9 cellular contexts compared by ENCODE assay signal in the genomic region with DNA sequence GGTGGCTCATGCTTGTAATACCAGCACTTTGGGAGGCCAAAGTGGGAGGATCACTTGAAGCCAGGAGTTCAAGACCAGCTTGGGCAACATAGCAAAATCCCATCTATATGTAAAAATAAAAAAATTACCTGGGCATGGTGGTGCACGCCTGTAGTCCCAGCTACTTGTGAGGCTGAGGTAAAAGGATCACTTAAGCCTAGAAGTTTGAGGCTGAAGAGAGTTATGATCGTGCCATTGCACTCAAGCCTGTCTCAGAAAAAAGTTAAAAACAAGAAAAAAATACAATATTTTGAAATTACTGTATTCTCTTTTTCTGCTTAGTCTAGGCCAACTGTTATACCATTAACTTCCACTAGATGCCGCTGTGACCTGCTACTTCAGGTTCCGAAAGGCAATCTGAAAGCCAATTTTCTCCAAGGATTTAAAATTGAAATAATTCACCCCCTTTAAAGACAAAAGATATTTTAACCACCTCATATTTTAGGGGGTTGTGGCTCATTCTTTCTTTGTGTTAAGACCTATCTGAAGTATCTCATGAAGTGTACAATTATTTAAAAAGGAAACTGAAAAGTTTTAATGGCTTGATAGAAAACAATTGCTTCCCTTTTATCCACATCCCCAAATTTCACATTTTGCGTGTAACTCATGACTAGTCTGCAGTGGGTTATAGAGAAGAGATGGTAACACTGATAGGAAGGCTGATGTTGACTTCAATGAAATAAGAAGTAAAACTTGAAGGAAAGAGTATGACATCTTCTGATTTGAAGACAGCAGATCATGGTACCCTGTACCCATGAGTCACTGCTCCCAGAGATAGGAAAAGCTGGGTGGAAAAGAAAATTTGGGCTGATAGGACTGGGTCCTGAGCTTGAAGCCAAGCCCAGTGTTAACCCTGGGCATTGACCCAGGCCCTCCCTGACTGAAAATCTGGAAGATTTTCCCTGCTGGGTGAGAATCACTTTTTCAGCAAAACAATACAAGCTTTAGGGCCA. TPM values are rescaled to one million over a fixed set of nuclear protein-coding genes. Genes with fewer than 3 reads are reported as not detected.
DNase-seq lines count a peak whose midpoint lies in the region; ATAC-seq and TF ChIP-seq lines count a peak whose summit lies in the region.
"Had no signal": no experiment of that assay in that cellular context is flagged by ENCODE, and none has a peak within 500 bp of the region (broad histone marks: within the 10 kb centered on the region; RNA-seq: fewer than 3 reads in every experiment).

No MANE protein-coding gene starts in this region.

- TF ChIP-seq CTCF in lung (IDR thresholded peaks at IDR 0.05; ENCODE audit: control extremely low read depth, extremely low read depth) (peak; percentile 72), thoracic aorta (IDR thresholded peaks at IDR 0.05) (peak; percentile 92)

- DNase-seq in DMS114 treated with DMSO at 0.1 percent for 48 hours (lab: John Stamatoyannopoulos, UW; ENCODE audit: unreplicated experiment) (peak; percentile 44), HS-27A (ENCODE audit: low read depth) (peak; percentile 26), SJCRH30 (peak; percentile 17 to 68), cerebellar cortex (ENCODE audit: low spot score) (peak; percentile 59), lung (ENCODE audit: low spot score) (no peak), thoracic aorta (ENCODE audit: low spot score) (no peak)

- no peak for ATAC-seq in lung (ENCODE audit: insufficient read depth, low FRiP score)
- ATAC-seq in thoracic aorta (ENCODE audit: insufficient number of reproducible peaks, low FRiP score, low read depth) = no peak
- ATAC-seq in HG03571 (IDR thresholded peaks at IDR 0.05; ENCODE audit: unreplicated experiment) = no peak
- no peak for ATAC-seq in GM18873 (IDR thresholded peaks at IDR 0.05; ENCODE audit: low FRiP score, unreplicated experiment)

- WGBS in lung, 2 donors = 33 to 35% methylated on average over 5 of the region's 5 CpGs

- H3K4me1 ChIP-seq in SJCRH30 = no peaks in the 10 kb centered on the region
- H3K4me1 ChIP-seq in lung (ENCODE audit: control insufficient read depth in 2 of 2, insufficient read depth in 2 of 2, low read length in 2 of 2) = no peaks in the 10 kb centered on the region
- H3K4me1 ChIP-seq in thoracic aorta (ENCODE audit: control insufficient read depth in 1 of 2, low read depth in 2 of 2) = peaks cover 7 to 12% of the 10 kb centered on the region in 2 donors

- H3K27ac ChIP-seq in SJCRH30 (no peak overlapping the region), lung (ENCODE audit: low read depth in 1 of 2, low read length in 1 of 2) (no peak overlapping the region), thoracic aorta (no peak overlapping the region)

- H3K27me3 ChIP-seq in SJCRH30 (no peaks in the 10 kb centered on the region), lung (ENCODE audit: control insufficient read depth, insufficient read depth) (no peaks in the 10 kb centered on the region), thoracic aorta (replicated peaks; ENCODE audit: insufficient read depth) (no peaks in the 10 kb centered on the region)

- no peaks in the 10 kb centered on the region for H3K36me3 ChIP-seq in SJCRH30
- H3K36me3 ChIP-seq in lung (ENCODE audit: control insufficient read depth in 2 of 2, insufficient read depth in 2 of 2, low read length in 2 of 2) = no peaks in the 10 kb centered on the region
- H3K36me3 ChIP-seq in thoracic aorta = no peaks in the 10 kb centered on the region

- no peaks in the 10 kb centered on the region for H3K9me3 ChIP-seq in SJCRH30 (replicated peaks)
- H3K9me3 ChIP-seq in lung (ENCODE audit: control insufficient read depth in 2 of 2, insufficient read depth in 1 of 2, low read length in 1 of 2) = no peaks in the 10 kb centered on the region
- no peaks in the 10 kb centered on the region for H3K9me3 ChIP-seq in thoracic aorta

- no peak overlapping the region for H3K4me3 ChIP-seq in SJCRH30
- no peak overlapping the region for H3K4me3 ChIP-seq in lung
- no peak overlapping the region for H3K4me3 ChIP-seq in thoracic aorta

RNA-seq across cellular contexts. Expression of gene CLDN14, which starts 24.4 kb away (rescaled TPM):
- total RNA-seq in SJCRH30 (2014; rRNA removed; shearing (Covaris generic)) = not detected in 2 replicates
- under 1 TPM in 1 of 2 donors, not detected in 1; 0.15 TPM for total RNA-seq in lung
- polyA plus RNA-seq in lung = under 1 TPM; 0.08 to 0.49 TPM
- not detected for total RNA-seq in thoracic aorta
- total RNA-seq: activated CD8-positive, alpha-beta memory T cell treated with anti-CD3 and anti-CD28 coated beads for 36 hours had no signal

Comparison
In these comparisons a context has a peak if more than half of its experiments do, and no peak if none do; other contexts are left out.
1. DNase-seq: peak in DMS114 treated with DMSO at 0.1 percent for 48 hours (single experiment), HS-27A (single experiment), SJCRH30 (2 of 2) and cerebellar cortex (single experiment); none in lung (single experiment) and thoracic aorta (single experiment).